Comparison of ENCODE assay signal across 23 cellular contexts in the genomic region with DNA sequence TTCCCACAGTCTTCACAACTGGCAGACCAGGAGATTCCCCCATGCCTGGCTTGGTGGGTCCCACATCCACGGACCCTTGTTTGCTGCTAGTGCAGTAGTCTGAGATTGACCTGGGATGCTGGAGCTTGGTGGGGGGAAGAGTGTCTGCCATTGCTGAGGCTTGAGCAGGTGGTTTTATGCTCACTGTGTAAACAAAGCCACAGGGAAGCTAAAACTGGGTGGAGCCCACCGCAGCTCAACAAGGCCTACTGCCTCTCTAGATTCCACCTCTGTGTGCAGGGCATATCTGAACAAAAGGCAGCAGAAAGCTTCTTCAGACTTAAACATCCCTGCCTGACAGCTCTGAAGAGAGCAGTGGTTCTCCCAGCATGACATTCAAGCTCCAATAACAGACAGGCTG.
"Had no signal": no experiment of that assay in that cellular context is flagged by ENCODE, and none has a peak within 500 bp of the region (broad histone marks: within the 10 kb centered on the region; RNA-seq: fewer than 3 reads in every experiment).

No MANE protein-coding gene starts in this region.

- H3K27ac ChIP-seq: adrenal gland, breast epithelium, gastroesophageal sphincter, heart left ventricle, thyroid gland had no signal

- H3K4me3 ChIP-seq: adrenal gland, breast epithelium, gastroesophageal sphincter, heart left ventricle, thyroid gland had no signal

- FAIRE-seq: astrocyte, kidney had no signal

- ATAC-seq: activated naive CD4-positive, alpha-beta T cell treated with anti-CD3 and anti-CD28 coated beads, Interleukin-2, amount 50 U/mL, for 72 hours; gastroesophageal sphincter; heart left ventricle; left lobe of liver; WTC11 had no signal

- DNase-seq: activated CD4-positive, alpha-beta memory T cell treated with anti-CD3 and anti-CD28 coated beads for 36 hours; activated CD4-positive, alpha-beta T cell treated with anti-CD3 and anti-CD28 coated beads for 4 hours; activated gamma-delta T cell treated with Interleukin-2 at 50 U/mL for 16 hours; activated T-cell treated with anti-CD3 and anti-CD28 coated beads for 4 hours; adrenal gland; cortex of kidney; heart left ventricle; kidney; mammary epithelial cell; midbrain; nephron progenitor cell; occipital lobe; retina; stimulated activated CD4-positive, alpha-beta T cell treated with anti-CD3 and anti-CD28 coated beads, Interleukin-12 subunit alpha, Interleukin-12 subunit beta, amount 100 ng/mL, for 4 hours; stimulated activated CD4-positive, alpha-beta T cell treated with anti-CD3 and anti-CD28 coated beads, Interleukin-2, amount 100 ng/mL, for 24 hours; stimulated activated naive CD4-positive, alpha-beta T cell treated with Interleukin-2 at 50 U/mL for 16 hours; thyroid gland had no signal

- H3K4me1 ChIP-seq: adrenal gland, breast epithelium, gastroesophageal sphincter, heart left ventricle had no signal

- H3K27me3 ChIP-seq: adrenal gland, breast epithelium, thyroid gland had no signal

- H3K36me3 ChIP-seq: adrenal gland, breast epithelium, gastroesophageal sphincter, heart left ventricle, thyroid gland had no signal

- H3K9me3 ChIP-seq: adrenal gland, thyroid gland had no signal
